In genomic region chr12:116528067-116528466, GRCh38 we compare ENCODE assay signal across 13 cellular contexts. TPM values are rescaled to one million over a fixed set of nuclear protein-coding genes. Genes with fewer than 3 reads are reported as not detected.
DNase-seq lines count a peak whose midpoint lies in the region; ATAC-seq and TF ChIP-seq lines count a peak whose summit lies in the region.
"Had no signal": no experiment of that assay in that cellular context is flagged by ENCODE, and none has a peak within 500 bp of the region (broad histone marks: within the 10 kb centered on the region; RNA-seq: fewer than 3 reads in every experiment).

No MANE protein-coding gene starts in this region.

- no peak for ATAC-seq in HG03097 (IDR thresholded peaks at IDR 0.05; ENCODE audit: low FRiP score, unreplicated experiment)
- ATAC-seq: effector memory CD8-positive, alpha-beta T cell; right lobe of liver had no signal

- peaks cover 11% of the 10 kb centered on the region for H3K79me2 ChIP-seq in mammary epithelial cell (ENCODE audit: insufficient read depth, low read length)

- H3K27me3 ChIP-seq in mammary epithelial cell (ENCODE audit: insufficient read depth, low read length) (no peaks in the 10 kb centered on the region), SJCRH30 (no peaks in the 10 kb centered on the region)
- H3K27me3 ChIP-seq: right lobe of liver, upper lobe of left lung had no signal

- peak; percentile 29 for DNase-seq in ACHN
- DNase-seq in KBM-7: peak; percentile 40
- peak; percentile 87 for DNase-seq in mammary epithelial cell
- peak; percentile 92 for DNase-seq in kidney tubule cell (ENCODE audit: low spot score)
- no peak for DNase-seq in UCSD-AML1 (lab: John Stamatoyannopoulos, UW; ENCODE audit: unreplicated experiment)
- no peak for DNase-seq in SJCRH30
- DNase-seq in NCI-H2107 (lab: John Stamatoyannopoulos, UW): no peak
- DNase-seq: effector memory CD8-positive, alpha-beta T cell; GF-D8; NCI-H1694 treated with DMSO at 0.1 percent for 48 hours; right lobe of liver; upper lobe of left lung had no signal

- H3K27ac ChIP-seq in mammary epithelial cell (ENCODE audit: insufficient read depth, low read depth, low read length) (peak overlapping the region; percentile 50), SJCRH30 (no peak overlapping the region)
- H3K27ac ChIP-seq: right lobe of liver, upper lobe of left lung had no signal

- dilution Hi-C loops in mammary epithelial cell (cut with HindIII; ENCODE audit: low sequenced_read_pairs): no loop called here

- BruUV-seq in mammary epithelial cell (replicated peaks; lab: Mats Ljungman, UMichigan): no TSS peak

- intact Hi-C loops in mammary epithelial cell (cut with micrococcal nuclease): loop anchor here (5.0 kb wide), 2 partner anchors 101 to 531 kb away; no protein-coding TSS in a partner anchor

- 13% methylated on average over 4 of the region's 4 CpGs for WGBS in mammary epithelial cell (ENCODE audit: low coverage, missing lambda C conversion rate)

- peak overlapping the region; percentile 55 for H3K4me2 ChIP-seq in mammary epithelial cell (ENCODE audit: insufficient read depth, low read depth, low read length)

- H4K20me1 ChIP-seq in mammary epithelial cell (ENCODE audit: insufficient read depth, low read length): no peaks in the 10 kb centered on the region

- TF ChIP-seq CTCF in mammary epithelial cell (conservative IDR thresholded peaks at IDR 0.05 in 1 of 2, IDR thresholded peaks at IDR 0.05 in 1 of 2; ENCODE audit: extremely low read depth in 1 of 2, insufficient read depth in 1 of 2, low read depth in 1 of 2, low read length in 2 of 2): no peak

- in situ Hi-C loops in ACHN (cut with HindIII; ENCODE audit: low pct_ligation_motif_present, low pct_unique_long_range_greater_than_20kb, low sequenced_read_pairs): no loop called here
- in situ Hi-C loops in KBM-7 (cut with MboI; ENCODE audit: low pct_unique_long_range_greater_than_20kb, low sequenced_read_pairs): no loop called here
- in situ Hi-C loops in mammary epithelial cell (cut with MboI; ENCODE audit: low sequenced_read_pairs in 2 of 2): no loop called here

- H3K4me1 ChIP-seq in mammary epithelial cell (ENCODE audit: insufficient read depth, low read length): peaks cover 46% of the 10 kb centered on the region
- 0 out of 2 replicates have a peak, but pooled peaks cover 3% of the 10 kb centered on the region for H3K4me1 ChIP-seq in SJCRH30

- CTCF ChIA-PET in mammary epithelial cell (lab: Charles Lee; ENCODE audit: low non-redundant PET): no interaction called here

- H3K9me3 ChIP-seq in mammary epithelial cell (replicated peaks; ENCODE audit: insufficient read depth, low read length) (no peaks in the 10 kb centered on the region), SJCRH30 (replicated peaks) (no peaks in the 10 kb centered on the region)
- H3K9me3 ChIP-seq: right lobe of liver, upper lobe of left lung had no signal

- H2AFZ ChIP-seq in mammary epithelial cell (ENCODE audit: low read depth, low read length): peak overlapping the region; percentile 38

- H3K4me3 ChIP-seq in mammary epithelial cell (replicated peaks in 1 of 3; ENCODE audit: insufficient read depth in 1 of 3, low read depth in 2 of 3, low read length in 3 of 3): no peak overlapping the region
- no peak overlapping the region for H3K4me3 ChIP-seq in SJCRH30
- H3K4me3 ChIP-seq: right lobe of liver, upper lobe of left lung had no signal

- H3K36me3 ChIP-seq in mammary epithelial cell (ENCODE audit: insufficient read depth, low read length): no peaks in the 10 kb centered on the region
- H3K36me3 ChIP-seq in SJCRH30: no peaks in the 10 kb centered on the region
- H3K36me3 ChIP-seq: right lobe of liver, upper lobe of left lung had no signal

- H3K9ac ChIP-seq in mammary epithelial cell (ENCODE audit: insufficient read depth, low read length): no peak overlapping the region

RNA-seq across cellular contexts. Expression of gene MAP1LC3B2, which starts 31.1 kb away (rescaled TPM):
- total RNA-seq in mammary epithelial cell: 1 to 10 TPM; 1.5 to 2.9 TPM
- polyA plus RNA-seq in mammary epithelial cell: 1.2 TPM
- 5.3 TPM for polyA minus RNA-seq in mammary epithelial cell
- total RNA-seq in SJCRH30 (2014; rRNA removed; shearing (Covaris generic)): not detected in 2 replicates

Comparison
In these comparisons a context has a peak if more than half of its experiments do, and no peak if none do; other contexts are left out.
1. DNase-seq: peak in ACHN (single experiment), KBM-7 (single experiment), mammary epithelial cell (single experiment) and kidney tubule cell (single experiment); none in UCSD-AML1 (single experiment), SJCRH30 (0 of 2) and NCI-H2107 (single experiment).